In genomic region chr16:66001432-66001831, GRCh38 we compare ENCODE assay signal across 36 cellular contexts.
"Had no signal": no experiment of that assay in that cellular context is flagged by ENCODE, and none has a peak within 500 bp of the region (broad histone marks: within the 10 kb centered on the region; RNA-seq: fewer than 3 reads in every experiment).

No MANE protein-coding gene starts in this region.

- H2AFZ ChIP-seq: hepatocyte had no signal

- H3K27me3 ChIP-seq: adrenal gland, body of pancreas, cardiac muscle cell, colonic mucosa, esophagus squamous epithelium, hepatocyte had no signal

- H3K4me1 ChIP-seq: adrenal gland, body of pancreas, colonic mucosa, foreskin keratinocyte, gastrocnemius medialis had no signal

- H3K4me2 ChIP-seq: hepatocyte had no signal

- H3K27ac Mint-ChIP-seq: activated CD4-positive, alpha-beta memory T cell treated with anti-CD3 and anti-CD28 coated beads for 36 hours; activated CD4-positive, alpha-beta T cell treated with anti-CD3 and anti-CD28 coated beads for 36 hours; activated CD4-positive, alpha-beta T cell treated with anti-CD3 and anti-CD28 coated beads, Interleukin-2, amount 10 ng/mL, durations not matched to agents 24 days and 14 days; activated CD8-positive, alpha-beta memory T cell treated with anti-CD3 and anti-CD28 coated beads, Interleukin-2, amount 10 ng/mL, durations not matched to agents 7 days and 5 days; activated CD8-positive, alpha-beta T cell treated with anti-CD3 and anti-CD28 coated beads, Interleukin-2, amount 10 ng/mL, durations not matched to agents 7 days and 5 days; activated naive CD4-positive, alpha-beta T cell treated with anti-CD3 and anti-CD28 coated beads for 36 hours; activated naive CD4-positive, alpha-beta T cell treated with anti-CD3 and anti-CD28 coated beads, Interleukin-2, amount 50 U/mL, for 24 hours; activated naive CD8-positive, alpha-beta T cell treated with anti-CD3 and anti-CD28 coated beads for 36 hours; activated naive CD8-positive, alpha-beta T cell treated with anti-CD3 and anti-CD28 coated beads, Interleukin-2, amount 50 U/mL, for 24 hours; activated T-helper 1 cell treated with anti-CD3 and anti-CD28 coated beads, Interleukin-12 subunit alpha, Interleukin-12 subunit beta, Interleukin-2, Interleukin-4 antibody, amounts not matched to agents 30 ng/mL and 10 ng/mL and 1 ng/mL, durations not matched to agents 14 hours and 24 hours and 36 hours; activated T-helper 2 cell treated with anti-CD3 and anti-CD28 coated beads, Interferon-gamma antibody, Interleukin-2, Interleukin-4, amounts not matched to agents 10 μg/mL and 5 μg/mL and 100 μg/mL, durations not matched to agents 14 hours and 24 hours and 36 hours had no signal

- H3K27me3 Mint-ChIP-seq: activated CD4-positive, alpha-beta T cell treated with anti-CD3 and anti-CD28 coated beads, Interleukin-2, amount 10 ng/mL, durations not matched to agents 24 days and 14 days; activated CD8-positive, alpha-beta memory T cell treated with anti-CD3 and anti-CD28 coated beads, Interleukin-2, amount 10 ng/mL, durations not matched to agents 7 days and 5 days; activated naive CD8-positive, alpha-beta T cell treated with anti-CD3 and anti-CD28 coated beads, Interleukin-2, amount 50 U/mL, for 24 hours had no signal

- H3K36me3 ChIP-seq: adrenal gland, cardiac muscle cell, colonic mucosa, esophagus squamous epithelium, gastrocnemius medialis, heart left ventricle had no signal

- H3K9me3 ChIP-seq: adrenal gland, body of pancreas, colonic mucosa, esophagus squamous epithelium, gastrocnemius medialis, heart left ventricle had no signal

- DNase-seq: activated CD4-positive, alpha-beta memory T cell treated with anti-CD3 and anti-CD28 coated beads for 36 hours; activated CD4-positive, alpha-beta T cell treated with anti-CD3 and anti-CD28 coated beads for 36 hours; activated CD4-positive, alpha-beta T cell treated with anti-CD3 and anti-CD28 coated beads, Interleukin-2, amount 10 ng/mL, durations not matched to agents 24 days and 14 days; activated CD4-positive, CD25-positive, alpha-beta regulatory T cell; activated CD4-positive, CD25-positive, alpha-beta regulatory T cell treated with anti-CD3 and anti-CD28 coated beads, Interleukin-2, amount 50 U/mL, for 72 hours; activated CD8-positive, alpha-beta memory T cell treated with anti-CD3 and anti-CD28 coated beads, Interleukin-2, amount 10 ng/mL, durations not matched to agents 7 days and 5 days; activated CD8-positive, alpha-beta memory T cell treated with anti-CD3 and anti-CD28 coated beads, Interleukin-2, amount 50 U/mL, for 4 hours; activated CD8-positive, alpha-beta T cell treated with anti-CD3 and anti-CD28 coated beads, Interleukin-2, amount 10 ng/mL, durations not matched to agents 7 days and 5 days; activated effector memory CD4-positive, alpha-beta T cell treated with anti-CD3 and anti-CD28 coated beads, Interleukin-2, amount 50 U/mL, for 16 hours; activated naive CD4-positive, alpha-beta T cell treated with anti-CD3 and anti-CD28 coated beads for 36 hours; activated naive CD8-positive, alpha-beta T cell treated with anti-CD3 and anti-CD28 coated beads for 36 hours; activated naive CD8-positive, alpha-beta T cell treated with anti-CD3 and anti-CD28 coated beads, Interleukin-2, amount 50 U/mL, for 24 hours; activated T-cell treated with anti-CD3 and anti-CD28 coated beads, Interleukin-2, amount 50 U/mL, for 1 hour; activated T-cell treated with anti-CD3 and anti-CD28 coated beads, Interleukin-2, amount 50 U/mL, for 48 hours; adrenal gland; amygdala; aorta; body of pancreas; central memory CD4-positive, alpha-beta T cell; cerebellar nuclear complex; colonic mucosa; effector CD8-positive, alpha-beta T cell; esophagus squamous epithelium; foreskin keratinocyte; gastrocnemius medialis; glutamatergic neuron; heart left ventricle; T-helper 2 cell had no signal

- H3K4me3 ChIP-seq: adrenal gland, body of pancreas, cardiac muscle cell, colonic mucosa, esophagus squamous epithelium, gastrocnemius medialis, heart left ventricle, hepatocyte had no signal

- H3K4me3 Mint-ChIP-seq: activated CD4-positive, alpha-beta memory T cell treated with anti-CD3 and anti-CD28 coated beads for 36 hours; activated CD4-positive, alpha-beta T cell treated with anti-CD3 and anti-CD28 coated beads for 36 hours; activated CD4-positive, alpha-beta T cell treated with anti-CD3 and anti-CD28 coated beads, Interleukin-2, amount 10 ng/mL, durations not matched to agents 24 days and 14 days; activated CD8-positive, alpha-beta memory T cell treated with anti-CD3 and anti-CD28 coated beads, Interleukin-2, amount 10 ng/mL, durations not matched to agents 7 days and 5 days; activated CD8-positive, alpha-beta T cell treated with anti-CD3 and anti-CD28 coated beads, Interleukin-2, amount 10 ng/mL, durations not matched to agents 7 days and 5 days; activated naive CD4-positive, alpha-beta T cell treated with anti-CD3 and anti-CD28 coated beads for 36 hours; activated naive CD4-positive, alpha-beta T cell treated with anti-CD3 and anti-CD28 coated beads, Interleukin-2, amount 50 U/mL, for 24 hours; activated naive CD8-positive, alpha-beta T cell treated with anti-CD3 and anti-CD28 coated beads for 36 hours; activated naive CD8-positive, alpha-beta T cell treated with anti-CD3 and anti-CD28 coated beads, Interleukin-2, amount 50 U/mL, for 24 hours; activated T-helper 1 cell treated with anti-CD3 and anti-CD28 coated beads, Interleukin-12 subunit alpha, Interleukin-12 subunit beta, Interleukin-2, Interleukin-4 antibody, amounts not matched to agents 30 ng/mL and 10 ng/mL and 1 ng/mL, durations not matched to agents 14 hours and 24 hours and 36 hours had no signal

- H3K36me3 Mint-ChIP-seq: activated CD4-positive, alpha-beta memory T cell treated with anti-CD3 and anti-CD28 coated beads for 36 hours; activated CD8-positive, alpha-beta memory T cell treated with anti-CD3 and anti-CD28 coated beads, Interleukin-2, amount 10 ng/mL, durations not matched to agents 7 days and 5 days; activated naive CD4-positive, alpha-beta T cell treated with anti-CD3 and anti-CD28 coated beads, Interleukin-2, amount 50 U/mL, for 24 hours; activated naive CD8-positive, alpha-beta T cell treated with anti-CD3 and anti-CD28 coated beads for 36 hours had no signal

- H3K27ac ChIP-seq: adrenal gland, body of pancreas, cardiac muscle cell, colonic mucosa, epithelial cell of prostate, esophagus squamous epithelium, foreskin keratinocyte, gastrocnemius medialis, heart left ventricle, hepatocyte had no signal

- H3K4me1 Mint-ChIP-seq: activated CD4-positive, alpha-beta T cell treated with anti-CD3 and anti-CD28 coated beads for 36 hours; activated CD4-positive, alpha-beta T cell treated with anti-CD3 and anti-CD28 coated beads, Interleukin-2, amount 10 ng/mL, durations not matched to agents 24 days and 14 days; activated CD8-positive, alpha-beta memory T cell treated with anti-CD3 and anti-CD28 coated beads, Interleukin-2, amount 10 ng/mL, durations not matched to agents 7 days and 5 days; activated naive CD4-positive, alpha-beta T cell treated with anti-CD3 and anti-CD28 coated beads, Interleukin-2, amount 50 U/mL, for 24 hours; activated naive CD8-positive, alpha-beta T cell treated with anti-CD3 and anti-CD28 coated beads for 36 hours; activated naive CD8-positive, alpha-beta T cell treated with anti-CD3 and anti-CD28 coated beads, Interleukin-2, amount 50 U/mL, for 24 hours had no signal

- ATAC-seq: activated CD4-positive, alpha-beta T cell treated with anti-CD3 and anti-CD28 coated beads for 36 hours; activated CD8-positive, alpha-beta memory T cell treated with anti-CD3 and anti-CD28 coated beads, Interleukin-2, amount 10 ng/mL, durations not matched to agents 7 days and 5 days; activated CD8-positive, alpha-beta T cell treated with anti-CD3 and anti-CD28 coated beads, Interleukin-2, amount 10 ng/mL, durations not matched to agents 7 days and 5 days; activated naive CD8-positive, alpha-beta T cell treated with anti-CD3 and anti-CD28 coated beads, Interleukin-2, amount 50 U/mL, for 24 hours; body of pancreas; foreskin keratinocyte; gastrocnemius medialis; heart left ventricle had no signal

- H3K9me3 Mint-ChIP-seq: activated CD4-positive, alpha-beta memory T cell treated with anti-CD3 and anti-CD28 coated beads for 36 hours; activated CD4-positive, alpha-beta T cell treated with anti-CD3 and anti-CD28 coated beads, Interleukin-2, amount 10 ng/mL, durations not matched to agents 24 days and 14 days; activated naive CD4-positive, alpha-beta T cell treated with anti-CD3 and anti-CD28 coated beads for 36 hours; activated naive CD8-positive, alpha-beta T cell treated with anti-CD3 and anti-CD28 coated beads, Interleukin-2, amount 50 U/mL, for 24 hours; activated T-helper 1 cell treated with anti-CD3 and anti-CD28 coated beads, Interleukin-12 subunit alpha, Interleukin-12 subunit beta, Interleukin-2, Interleukin-4 antibody, amounts not matched to agents 30 ng/mL and 10 ng/mL and 1 ng/mL, durations not matched to agents 14 hours and 24 hours and 36 hours; activated T-helper 2 cell treated with anti-CD3 and anti-CD28 coated beads, Interferon-gamma antibody, Interleukin-2, Interleukin-4, amounts not matched to agents 10 μg/mL and 5 μg/mL and 100 μg/mL, durations not matched to agents 14 hours and 24 hours and 36 hours had no signal

- FAIRE-seq: endometrium, endothelial cell of umbilical vein had no signal
